Comparison of ENCODE assay signal across 1 cellular context in the genomic region with DNA sequence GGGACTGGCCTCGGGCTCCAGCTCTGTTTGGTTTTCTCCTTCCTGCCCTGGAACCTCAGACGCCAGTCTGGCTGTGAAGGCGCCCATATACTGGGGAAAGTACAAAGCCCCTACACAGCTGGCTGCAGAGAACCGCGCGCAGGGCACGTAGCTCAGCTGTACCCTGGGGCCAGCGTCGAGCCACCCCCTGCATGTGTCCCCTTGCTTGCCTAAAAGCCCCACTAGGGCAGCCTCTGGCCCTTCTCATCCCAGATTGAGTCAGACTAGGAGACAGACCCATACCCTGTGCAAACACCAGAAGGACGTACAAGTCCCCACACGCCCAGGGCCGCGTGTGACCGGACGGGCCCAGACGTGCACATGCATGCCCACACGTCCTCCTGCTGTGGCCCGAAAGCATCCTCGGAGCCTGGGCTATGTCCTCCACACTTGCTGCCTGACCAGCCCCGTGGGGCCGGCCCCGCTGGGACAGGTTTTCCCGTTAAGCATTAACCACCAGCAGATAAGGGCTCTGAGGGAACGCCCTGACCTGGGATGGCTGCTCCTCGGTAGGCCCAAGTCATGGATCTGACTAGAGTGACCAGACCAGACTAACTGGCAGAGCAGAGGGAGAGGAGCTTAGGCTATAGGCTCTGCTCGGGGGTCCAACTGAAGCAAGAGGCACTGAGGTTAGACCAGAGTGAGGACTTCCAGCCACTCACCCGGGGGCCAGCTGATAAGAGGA.
TF ChIP-seq lines count a peak whose summit lies in the region.

No MANE protein-coding gene starts in this region.

TF ChIP-seq in HepG2, 621 proteins besides CTCF, POLR2A, EP300 and RAD21 (continued from another document and continues in another):
- TF ChIP-seq, protein P1, sequence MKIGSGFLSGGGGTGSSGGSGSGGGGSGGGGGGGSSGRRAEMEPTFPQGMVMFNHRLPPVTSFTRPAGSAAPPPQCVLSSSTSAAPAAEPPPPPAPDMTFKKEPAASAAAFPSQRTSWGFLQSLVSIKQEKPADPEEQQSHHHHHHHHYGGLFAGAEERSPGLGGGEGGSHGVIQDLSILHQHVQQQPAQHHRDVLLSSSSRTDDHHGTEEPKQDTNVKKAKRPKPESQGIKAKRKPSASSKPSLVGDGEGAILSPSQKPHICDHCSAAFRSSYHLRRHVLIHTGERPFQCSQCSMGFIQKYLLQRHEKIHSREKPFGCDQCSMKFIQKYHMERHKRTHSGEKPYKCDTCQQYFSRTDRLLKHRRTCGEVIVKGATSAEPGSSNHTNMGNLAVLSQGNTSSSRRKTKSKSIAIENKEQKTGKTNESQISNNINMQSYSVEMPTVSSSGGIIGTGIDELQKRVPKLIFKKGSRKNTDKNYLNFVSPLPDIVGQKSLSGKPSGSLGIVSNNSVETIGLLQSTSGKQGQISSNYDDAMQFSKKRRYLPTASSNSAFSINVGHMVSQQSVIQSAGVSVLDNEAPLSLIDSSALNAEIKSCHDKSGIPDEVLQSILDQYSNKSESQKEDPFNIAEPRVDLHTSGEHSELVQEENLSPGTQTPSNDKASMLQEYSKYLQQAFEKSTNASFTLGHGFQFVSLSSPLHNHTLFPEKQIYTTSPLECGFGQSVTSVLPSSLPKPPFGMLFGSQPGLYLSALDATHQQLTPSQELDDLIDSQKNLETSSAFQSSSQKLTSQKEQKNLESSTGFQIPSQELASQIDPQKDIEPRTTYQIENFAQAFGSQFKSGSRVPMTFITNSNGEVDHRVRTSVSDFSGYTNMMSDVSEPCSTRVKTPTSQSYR (CRISPR knock-in tag; IDR thresholded peaks at IDR 0.05; ENCODE audit: borderline replicate concordance), result peak; percentile 44; the same call in 1 of the 2 replicates
- TF ChIP-seq BHLHE40 (IDR thresholded peaks at IDR 0.05; ENCODE audit: low read length) (no peak), ZNF264 (CRISPR knock-in tag; IDR thresholded peaks at IDR 0.05) (no peak; the same call in 1 of the 2 replicates), TCF12 (IDR thresholded peaks at IDR 0.05) (no peak), TCF12 (CRISPR knock-in tag; IDR thresholded peaks at IDR 0.05) (0 out of 2 replicates have a peak, but pooled peaks have one; percentile 40), SNRNP70 (IDR thresholded peaks at IDR 0.05; ENCODE audit: low read depth, low read length) (no peak), XBP1 (CRISPR knock-in tag; IDR thresholded peaks at IDR 0.05) (no peak), IRF2 (CRISPR knock-in tag; IDR thresholded peaks at IDR 0.05) (peak; percentile 40; the same call in 1 of the 2 replicates), ZNF251 (CRISPR knock-in tag; IDR thresholded peaks at IDR 0.05) (no peak), EZH2 (conservative IDR thresholded peaks at IDR 0.05; ENCODE audit: low read depth, low read length) (no peak), ZNF839 (CRISPR knock-in tag; IDR thresholded peaks at IDR 0.05; ENCODE audit: borderline replicate concordance) (no peak), SMAD3 (CRISPR knock-in tag; IDR thresholded peaks at IDR 0.05) (peak; percentile 29; the same call in 1 of the 2 replicates), NPAS2 (CRISPR knock-in tag; IDR thresholded peaks at IDR 0.05; ENCODE audit: borderline replicate concordance) (no peak), ZFP1 (CRISPR knock-in tag; IDR thresholded peaks at IDR 0.05) (no peak), HDAC1 (CRISPR knock-in tag; IDR thresholded peaks at IDR 0.05) (peak; percentile 77), HMG20B (CRISPR knock-in tag; conservative IDR thresholded peaks at IDR 0.05) (no peak), ZNF788 (CRISPR knock-in tag; IDR thresholded peaks at IDR 0.05; ENCODE audit: borderline replicate concordance) (peak; percentile 46; the same call in 1 of the 2 replicates), MED8 (CRISPR knock-in tag; IDR thresholded peaks at IDR 0.05; ENCODE audit: insufficient replicate concordance) (peak; percentile 94), KLF16 (CRISPR knock-in tag; IDR thresholded peaks at IDR 0.05) (peak in 1 of 2 experiments; percentile 25; a peak in 1 of 4 replicates), STAG1 (CRISPR knock-in tag; IDR thresholded peaks at IDR 0.05) (no peak; the same call in 1 of the 2 replicates), ZSCAN25 (CRISPR knock-in tag; IDR thresholded peaks at IDR 0.05) (peak; percentile 86), ZNF33A (CRISPR knock-in tag; IDR thresholded peaks at IDR 0.05; ENCODE audit: borderline replicate concordance) (no peak), ZSCAN31 (CRISPR knock-in tag; IDR thresholded peaks at IDR 0.05; ENCODE audit: low read depth) (peak; percentile 68), RFXANK (CRISPR knock-in tag; IDR thresholded peaks at IDR 0.05) (no peak), ZNF83 (CRISPR knock-in tag; IDR thresholded peaks at IDR 0.05; ENCODE audit: borderline replicate concordance) (no peak), SNAI1 (CRISPR knock-in tag; IDR thresholded peaks at IDR 0.05; ENCODE audit: borderline replicate concordance) (no peak), ZNF878 (CRISPR knock-in tag; IDR thresholded peaks at IDR 0.05) (no peak), ZNF720 (CRISPR knock-in tag; IDR thresholded peaks at IDR 0.05) (no peak), NCOA1 (CRISPR knock-in tag; IDR thresholded peaks at IDR 0.05) (peak; percentile 81; the same call in 1 of the 2 replicates), ZNF337 (CRISPR knock-in tag; IDR thresholded peaks at IDR 0.05; ENCODE audit: borderline replicate concordance, low read depth) (peak; percentile 98; the same call in 1 of the 2 replicates), ZBTB7B (CRISPR knock-in tag; IDR thresholded peaks at IDR 0.05) (peak; percentile 91), ZNF879 (CRISPR knock-in tag; IDR thresholded peaks at IDR 0.05) (no peak; the same call in 1 of the 2 replicates), PTBP1 (IDR thresholded peaks at IDR 0.05; ENCODE audit: low read depth, low read length, poor library complexity, severe bottlenecking) (no peak), ZNF550 (CRISPR knock-in tag; IDR thresholded peaks at IDR 0.05; ENCODE audit: borderline replicate concordance) (no peak)
- TF ChIP-seq, protein P2, sequence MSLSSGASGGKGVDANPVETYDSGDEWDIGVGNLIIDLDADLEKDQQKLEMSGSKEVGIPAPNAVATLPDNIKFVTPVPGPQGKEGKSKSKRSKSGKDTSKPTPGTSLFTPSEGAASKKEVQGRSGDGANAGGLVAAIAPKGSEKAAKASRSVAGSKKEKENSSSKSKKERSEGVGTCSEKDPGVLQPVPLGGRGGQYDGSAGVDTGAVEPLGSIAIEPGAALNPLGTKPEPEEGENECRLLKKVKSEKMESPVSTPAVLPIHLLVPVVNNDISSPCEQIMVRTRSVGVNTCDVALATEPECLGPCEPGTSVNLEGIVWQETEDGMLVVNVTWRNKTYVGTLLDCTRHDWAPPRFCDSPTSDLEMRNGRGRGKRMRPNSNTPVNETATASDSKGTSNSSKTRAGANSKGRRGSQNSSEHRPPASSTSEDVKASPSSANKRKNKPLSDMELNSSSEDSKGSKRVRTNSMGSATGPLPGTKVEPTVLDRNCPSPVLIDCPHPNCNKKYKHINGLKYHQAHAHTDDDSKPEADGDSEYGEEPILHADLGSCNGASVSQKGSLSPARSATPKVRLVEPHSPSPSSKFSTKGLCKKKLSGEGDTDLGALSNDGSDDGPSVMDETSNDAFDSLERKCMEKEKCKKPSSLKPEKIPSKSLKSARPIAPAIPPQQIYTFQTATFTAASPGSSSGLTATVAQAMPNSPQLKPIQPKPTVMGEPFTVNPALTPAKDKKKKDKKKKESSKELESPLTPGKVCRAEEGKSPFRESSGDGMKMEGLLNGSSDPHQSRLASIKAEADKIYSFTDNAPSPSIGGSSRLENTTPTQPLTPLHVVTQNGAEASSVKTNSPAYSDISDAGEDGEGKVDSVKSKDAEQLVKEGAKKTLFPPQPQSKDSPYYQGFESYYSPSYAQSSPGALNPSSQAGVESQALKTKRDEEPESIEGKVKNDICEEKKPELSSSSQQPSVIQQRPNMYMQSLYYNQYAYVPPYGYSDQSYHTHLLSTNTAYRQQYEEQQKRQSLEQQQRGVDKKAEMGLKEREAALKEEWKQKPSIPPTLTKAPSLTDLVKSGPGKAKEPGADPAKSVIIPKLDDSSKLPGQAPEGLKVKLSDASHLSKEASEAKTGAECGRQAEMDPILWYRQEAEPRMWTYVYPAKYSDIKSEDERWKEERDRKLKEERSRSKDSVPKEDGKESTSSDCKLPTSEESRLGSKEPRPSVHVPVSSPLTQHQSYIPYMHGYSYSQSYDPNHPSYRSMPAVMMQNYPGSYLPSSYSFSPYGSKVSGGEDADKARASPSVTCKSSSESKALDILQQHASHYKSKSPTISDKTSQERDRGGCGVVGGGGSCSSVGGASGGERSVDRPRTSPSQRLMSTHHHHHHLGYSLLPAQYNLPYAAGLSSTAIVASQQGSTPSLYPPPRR (CRISPR knock-in tag; IDR thresholded peaks at IDR 0.05; ENCODE audit: borderline replicate concordance), result peak; percentile 65; the same call in 1 of the 2 replicates
- TF ChIP-seq, protein P3, sequence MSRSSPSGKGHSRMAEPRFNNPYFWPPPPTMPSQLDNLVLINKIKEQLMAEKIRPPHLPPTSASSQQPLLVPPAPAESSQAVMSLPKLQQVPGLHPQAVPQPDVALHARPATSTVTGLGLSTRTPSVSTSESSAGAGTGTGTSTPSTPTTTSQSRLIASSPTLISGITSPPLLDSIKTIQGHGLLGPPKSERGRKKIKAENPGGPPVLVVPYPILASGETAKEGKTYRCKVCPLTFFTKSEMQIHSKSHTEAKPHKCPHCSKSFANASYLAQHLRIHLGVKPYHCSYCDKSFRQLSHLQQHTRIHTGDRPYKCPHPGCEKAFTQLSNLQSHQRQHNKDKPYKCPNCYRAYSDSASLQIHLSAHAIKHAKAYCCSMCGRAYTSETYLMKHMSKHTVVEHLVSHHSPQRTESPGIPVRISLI (CRISPR knock-in tag; IDR thresholded peaks at IDR 0.05; ENCODE audit: borderline replicate concordance), result no peak
- TF ChIP-seq, protein P4, sequence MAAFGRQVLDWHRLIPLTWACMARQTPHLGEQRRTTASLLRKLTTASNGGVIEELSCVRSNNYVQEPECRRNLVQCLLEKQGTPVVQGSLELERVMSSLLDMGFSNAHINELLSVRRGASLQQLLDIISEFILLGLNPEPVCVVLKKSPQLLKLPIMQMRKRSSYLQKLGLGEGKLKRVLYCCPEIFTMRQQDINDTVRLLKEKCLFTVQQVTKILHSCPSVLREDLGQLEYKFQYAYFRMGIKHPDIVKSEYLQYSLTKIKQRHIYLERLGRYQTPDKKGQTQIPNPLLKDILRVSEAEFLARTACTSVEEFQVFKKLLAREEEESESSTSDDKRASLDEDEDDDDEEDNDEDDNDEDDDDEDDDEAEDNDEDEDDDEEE (CRISPR knock-in tag; IDR thresholded peaks at IDR 0.05), result peak; percentile 91
- TF ChIP-seq, protein P5, sequence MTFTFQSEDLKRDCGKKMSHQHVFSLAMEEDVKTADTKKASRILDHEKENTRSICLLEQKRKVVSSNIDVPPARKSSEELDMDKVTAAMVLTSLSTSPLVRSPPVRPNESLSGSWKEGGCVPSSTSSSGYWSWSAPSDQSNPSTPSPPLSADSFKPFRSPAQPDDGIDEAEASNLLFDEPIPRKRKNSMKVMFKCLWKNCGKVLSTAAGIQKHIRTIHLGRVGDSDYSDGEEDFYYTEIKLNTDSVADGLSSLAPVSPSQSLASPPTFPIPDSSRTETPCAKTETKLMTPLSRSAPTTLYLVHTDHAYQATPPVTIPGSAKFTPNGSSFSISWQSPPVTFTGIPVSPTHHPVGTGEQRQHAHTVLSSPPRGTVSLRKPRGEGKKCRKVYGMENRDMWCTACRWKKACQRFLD (CRISPR knock-in tag; IDR thresholded peaks at IDR 0.05; ENCODE audit: borderline replicate concordance), result no peak
- TF ChIP-seq, protein P6, sequence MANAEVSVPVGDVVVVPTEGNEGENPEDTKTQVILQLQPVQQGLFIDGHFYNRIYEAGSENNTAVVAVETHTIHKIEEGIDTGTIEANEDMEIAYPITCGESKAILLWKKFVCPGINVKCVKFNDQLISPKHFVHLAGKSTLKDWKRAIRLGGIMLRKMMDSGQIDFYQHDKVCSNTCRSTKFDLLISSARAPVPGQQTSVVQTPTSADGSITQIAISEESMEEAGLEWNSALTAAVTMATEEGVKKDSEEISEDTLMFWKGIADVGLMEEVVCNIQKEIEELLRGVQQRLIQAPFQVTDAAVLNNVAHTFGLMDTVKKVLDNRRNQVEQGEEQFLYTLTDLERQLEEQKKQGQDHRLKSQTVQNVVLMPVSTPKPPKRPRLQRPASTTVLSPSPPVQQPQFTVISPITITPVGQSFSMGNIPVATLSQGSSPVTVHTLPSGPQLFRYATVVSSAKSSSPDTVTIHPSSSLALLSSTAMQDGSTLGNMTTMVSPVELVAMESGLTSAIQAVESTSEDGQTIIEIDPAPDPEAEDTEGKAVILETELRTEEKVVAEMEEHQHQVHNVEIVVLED (CRISPR knock-in tag; IDR thresholded peaks at IDR 0.05; ENCODE audit: borderline replicate concordance), result peak; percentile 73
- TF ChIP-seq, protein P7, sequence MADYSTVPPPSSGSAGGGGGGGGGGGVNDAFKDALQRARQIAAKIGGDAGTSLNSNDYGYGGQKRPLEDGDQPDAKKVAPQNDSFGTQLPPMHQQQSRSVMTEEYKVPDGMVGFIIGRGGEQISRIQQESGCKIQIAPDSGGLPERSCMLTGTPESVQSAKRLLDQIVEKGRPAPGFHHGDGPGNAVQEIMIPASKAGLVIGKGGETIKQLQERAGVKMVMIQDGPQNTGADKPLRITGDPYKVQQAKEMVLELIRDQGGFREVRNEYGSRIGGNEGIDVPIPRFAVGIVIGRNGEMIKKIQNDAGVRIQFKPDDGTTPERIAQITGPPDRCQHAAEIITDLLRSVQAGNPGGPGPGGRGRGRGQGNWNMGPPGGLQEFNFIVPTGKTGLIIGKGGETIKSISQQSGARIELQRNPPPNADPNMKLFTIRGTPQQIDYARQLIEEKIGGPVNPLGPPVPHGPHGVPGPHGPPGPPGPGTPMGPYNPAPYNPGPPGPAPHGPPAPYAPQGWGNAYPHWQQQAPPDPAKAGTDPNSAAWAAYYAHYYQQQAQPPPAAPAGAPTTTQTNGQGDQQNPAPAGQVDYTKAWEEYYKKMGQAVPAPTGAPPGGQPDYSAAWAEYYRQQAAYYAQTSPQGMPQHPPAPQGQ (CRISPR knock-in tag; IDR thresholded peaks at IDR 0.05; ENCODE audit: borderline replicate concordance), result no peak
- TF ChIP-seq, protein P8, sequence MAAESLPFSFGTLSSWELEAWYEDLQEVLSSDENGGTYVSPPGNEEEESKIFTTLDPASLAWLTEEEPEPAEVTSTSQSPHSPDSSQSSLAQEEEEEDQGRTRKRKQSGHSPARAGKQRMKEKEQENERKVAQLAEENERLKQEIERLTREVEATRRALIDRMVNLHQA (CRISPR knock-in tag; IDR thresholded peaks at IDR 0.05), result 0 out of 2 replicates have a peak, but pooled peaks have one; percentile 28
- TF ChIP-seq, protein P9, sequence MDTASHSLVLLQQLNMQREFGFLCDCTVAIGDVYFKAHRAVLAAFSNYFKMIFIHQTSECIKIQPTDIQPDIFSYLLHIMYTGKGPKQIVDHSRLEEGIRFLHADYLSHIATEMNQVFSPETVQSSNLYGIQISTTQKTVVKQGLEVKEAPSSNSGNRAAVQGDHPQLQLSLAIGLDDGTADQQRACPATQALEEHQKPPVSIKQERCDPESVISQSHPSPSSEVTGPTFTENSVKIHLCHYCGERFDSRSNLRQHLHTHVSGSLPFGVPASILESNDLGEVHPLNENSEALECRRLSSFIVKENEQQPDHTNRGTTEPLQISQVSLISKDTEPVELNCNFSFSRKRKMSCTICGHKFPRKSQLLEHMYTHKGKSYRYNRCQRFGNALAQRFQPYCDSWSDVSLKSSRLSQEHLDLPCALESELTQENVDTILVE (CRISPR knock-in tag; IDR thresholded peaks at IDR 0.05), result no peak
- TF ChIP-seq, protein P10, sequence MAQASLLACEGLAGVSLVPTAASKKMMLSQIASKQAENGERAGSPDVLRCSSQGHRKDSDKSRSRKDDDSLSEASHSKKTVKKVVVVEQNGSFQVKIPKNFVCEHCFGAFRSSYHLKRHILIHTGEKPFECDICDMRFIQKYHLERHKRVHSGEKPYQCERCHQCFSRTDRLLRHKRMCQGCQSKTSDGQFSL (CRISPR knock-in tag; IDR thresholded peaks at IDR 0.05), result no peak
